Comparison of ENCODE assay signal across 12 cellular contexts in genomic region chr7:127667751-127668530, GRCh38. TPM values are rescaled to one million over a fixed set of nuclear protein-coding genes. Genes with fewer than 3 reads are reported as not detected.
DNase-seq lines count a peak whose midpoint lies in the region; ATAC-seq and TF ChIP-seq lines count a peak whose summit lies in the region.
"Had no signal": no experiment of that assay in that cellular context is flagged by ENCODE, and none has a peak within 500 bp of the region (broad histone marks: within the 10 kb centered on the region; RNA-seq: fewer than 3 reads in every experiment).

No MANE protein-coding gene starts in this region.

- H3K9me3 ChIP-seq in left ventricle myocardium inferior (replicated peaks) (peaks cover 8% of the 10 kb centered on the region), RWPE2 (ENCODE audit: severe bottlenecking) (no peaks in the 10 kb centered on the region)

- peaks cover 57% of the 10 kb centered on the region for H3K36me3 Mint-ChIP-seq in stimulated activated memory B cell treated with anti-CD40 and anti-IgM and Interleukin-4, amounts not matched to agents 10 μg/mL and 1 μg/mL and 100 μg/mL, for 72 hours

- H3K27ac ChIP-seq in left ventricle myocardium inferior (replicated peaks) (no peak overlapping the region), RWPE2 (ENCODE audit: poor library complexity, severe bottlenecking) (peak overlapping the region; percentile 80)
- H3K27ac ChIP-seq: hepatocyte had no signal

- no peak overlapping the region for H3K4me3 Mint-ChIP-seq in stimulated activated memory B cell treated with anti-CD40 and anti-IgM and Interleukin-4, amounts not matched to agents 10 μg/mL and 1 μg/mL and 100 μg/mL, for 72 hours

- H3K36me3 ChIP-seq in left ventricle myocardium inferior (no peaks in the 10 kb centered on the region), RWPE2 (ENCODE audit: low read depth) (peaks cover 43% of the 10 kb centered on the region)

- peak; percentile 56 for ATAC-seq in Right ventricle myocardium inferior
- ATAC-seq in RWPE2 (ENCODE audit: low read depth) = no peak
- ATAC-seq in stimulated activated memory B cell treated with anti-CD40 and anti-IgM and Interleukin-4, amounts not matched to agents 10 μg/mL and 1 μg/mL and 100 μg/mL, for 72 hours = no peak
- no peak for ATAC-seq in GM21390 (IDR thresholded peaks at IDR 0.05; ENCODE audit: unreplicated experiment)

- H3K27ac Mint-ChIP-seq in stimulated activated memory B cell treated with anti-CD40 and anti-IgM and Interleukin-4, amounts not matched to agents 10 μg/mL and 1 μg/mL and 100 μg/mL, for 72 hours = peak overlapping the region; percentile 66

- H3K27me3 ChIP-seq in left ventricle myocardium inferior (ENCODE audit: low read depth) (no peaks in the 10 kb centered on the region), RWPE2 (ENCODE audit: insufficient read depth, poor library complexity, severe bottlenecking) (no peaks in the 10 kb centered on the region)
- H3K27me3 ChIP-seq: hepatocyte had no signal

- H3K4me1 ChIP-seq in left ventricle myocardium inferior (no peaks in the 10 kb centered on the region), RWPE2 (ENCODE audit: insufficient read depth, poor library complexity, severe bottlenecking) (peaks cover 30% of the 10 kb centered on the region)

- H3K4me1 Mint-ChIP-seq in stimulated activated memory B cell treated with anti-CD40 and anti-IgM and Interleukin-4, amounts not matched to agents 10 μg/mL and 1 μg/mL and 100 μg/mL, for 72 hours = peaks cover 55% of the 10 kb centered on the region

- H3K4me3 ChIP-seq in left ventricle myocardium inferior (no peak overlapping the region), RWPE2 (ENCODE audit: severe bottlenecking) (no peak overlapping the region)
- H3K4me3 ChIP-seq: hepatocyte had no signal

- POLR2A ChIA-PET in HEK293T (lab: Yijun Ruan, JAX) = no interaction called here

- DNase-seq in Right ventricle myocardium inferior (ENCODE audit: missing footprints) (no peak), left ventricle myocardium inferior (no peak), RWPE2 (ENCODE audit: low spot score) (no peak), fibroblast of gingiva (ENCODE audit: low read depth) (peak; percentile 16), ecto neural progenitor cell (ENCODE audit: low spot score) (no peak), HEK293T (ENCODE audit: extremely low spot score) (no peak)
- DNase-seq: NCI-H187 treated with DMSO at 0.1 percent for 48 hours had no signal

- TF ChIP-seq CTCF in left ventricle myocardium inferior (IDR thresholded peaks at IDR 0.05; ENCODE audit: borderline replicate concordance) (no peak), RWPE2 (IDR thresholded peaks at IDR 0.05; ENCODE audit: poor library complexity, severe bottlenecking) (no peak)

- no peaks in the 10 kb centered on the region for H3K9me3 Mint-ChIP-seq in stimulated activated memory B cell treated with anti-CD40 and anti-IgM and Interleukin-4, amounts not matched to agents 10 μg/mL and 1 μg/mL and 100 μg/mL, for 72 hours

- H3K27me3 Mint-ChIP-seq in stimulated activated memory B cell treated with anti-CD40 and anti-IgM and Interleukin-4, amounts not matched to agents 10 μg/mL and 1 μg/mL and 100 μg/mL, for 72 hours = no peaks in the 10 kb centered on the region

- intact Hi-C loops in Right ventricle myocardium inferior (cut with DNase I) = no loop called here
- intact Hi-C loops in left ventricle myocardium inferior (cut with micrococcal nuclease) = no loop called here

- CTCF ChIA-PET in HEK293T (lab: Yijun Ruan, JAX) = no interaction called here

TF ChIP-seq in HEK293T, 16 proteins besides CTCF, POLR2A, EP300 and RAD21:
- no peak for TF ChIP-seq ZNF384 (IDR thresholded peaks at IDR 0.05)
- no peak for TF ChIP-seq ARNT (IDR thresholded peaks at IDR 0.05)
- TF ChIP-seq FOXA1 (IDR thresholded peaks at IDR 0.05) = no peak
- no peak for TF ChIP-seq HDGF (IDR thresholded peaks at IDR 0.05; ENCODE audit: borderline replicate concordance)
- no peak for TF ChIP-seq LEF1 (IDR thresholded peaks at IDR 0.05; ENCODE audit: borderline replicate concordance)
- TF ChIP-seq BHLHE40 (IDR thresholded peaks at IDR 0.05; ENCODE audit: borderline replicate concordance) = no peak
- no peak for TF ChIP-seq SUZ12 (IDR thresholded peaks at IDR 0.05)
- no peak for TF ChIP-seq L3MBTL2 (conservative IDR thresholded peaks at IDR 0.05)
- TF ChIP-seq FOXK2 (IDR thresholded peaks at IDR 0.05) = no peak
- TF ChIP-seq FOXM1 (IDR thresholded peaks at IDR 0.05; ENCODE audit: borderline replicate concordance) = no peak
- TF ChIP-seq NFRKB (IDR thresholded peaks at IDR 0.05) = no peak
- no peak for TF ChIP-seq ELF4 (IDR thresholded peaks at IDR 0.05)
- no peak for TF ChIP-seq CTBP1 (IDR thresholded peaks at IDR 0.05; ENCODE audit: borderline replicate concordance)
- TF ChIP-seq, protein P1, sequence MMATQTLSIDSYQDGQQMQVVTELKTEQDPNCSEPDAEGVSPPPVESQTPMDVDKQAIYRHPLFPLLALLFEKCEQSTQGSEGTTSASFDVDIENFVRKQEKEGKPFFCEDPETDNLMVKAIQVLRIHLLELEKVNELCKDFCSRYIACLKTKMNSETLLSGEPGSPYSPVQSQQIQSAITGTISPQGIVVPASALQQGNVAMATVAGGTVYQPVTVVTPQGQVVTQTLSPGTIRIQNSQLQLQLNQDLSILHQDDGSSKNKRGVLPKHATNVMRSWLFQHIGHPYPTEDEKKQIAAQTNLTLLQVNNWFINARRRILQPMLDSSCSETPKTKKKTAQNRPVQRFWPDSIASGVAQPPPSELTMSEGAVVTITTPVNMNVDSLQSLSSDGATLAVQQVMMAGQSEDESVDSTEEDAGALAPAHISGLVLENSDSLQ (IDR thresholded peaks at IDR 0.05) = no peak

RNA-seq across cellular contexts. Expression of gene SND1, which starts 15.9 kb away (rescaled TPM):
- 85.0 TPM for total RNA-seq in Right ventricle myocardium inferior
- total RNA-seq in left ventricle myocardium inferior = 71.6 TPM

RNA-seq across cellular contexts. Expression of gene PAX4, which starts 50.0 kb away (rescaled TPM):
- total RNA-seq in Right ventricle myocardium inferior = not detected
- total RNA-seq in left ventricle myocardium inferior = not detected
- total RNA-seq: activated CD8-positive, alpha-beta memory T cell treated with anti-CD3 and anti-CD28 coated beads for 36 hours; cerebellum had no signal
